1 cellular context compared by ENCODE assay signal in the genomic region with DNA sequence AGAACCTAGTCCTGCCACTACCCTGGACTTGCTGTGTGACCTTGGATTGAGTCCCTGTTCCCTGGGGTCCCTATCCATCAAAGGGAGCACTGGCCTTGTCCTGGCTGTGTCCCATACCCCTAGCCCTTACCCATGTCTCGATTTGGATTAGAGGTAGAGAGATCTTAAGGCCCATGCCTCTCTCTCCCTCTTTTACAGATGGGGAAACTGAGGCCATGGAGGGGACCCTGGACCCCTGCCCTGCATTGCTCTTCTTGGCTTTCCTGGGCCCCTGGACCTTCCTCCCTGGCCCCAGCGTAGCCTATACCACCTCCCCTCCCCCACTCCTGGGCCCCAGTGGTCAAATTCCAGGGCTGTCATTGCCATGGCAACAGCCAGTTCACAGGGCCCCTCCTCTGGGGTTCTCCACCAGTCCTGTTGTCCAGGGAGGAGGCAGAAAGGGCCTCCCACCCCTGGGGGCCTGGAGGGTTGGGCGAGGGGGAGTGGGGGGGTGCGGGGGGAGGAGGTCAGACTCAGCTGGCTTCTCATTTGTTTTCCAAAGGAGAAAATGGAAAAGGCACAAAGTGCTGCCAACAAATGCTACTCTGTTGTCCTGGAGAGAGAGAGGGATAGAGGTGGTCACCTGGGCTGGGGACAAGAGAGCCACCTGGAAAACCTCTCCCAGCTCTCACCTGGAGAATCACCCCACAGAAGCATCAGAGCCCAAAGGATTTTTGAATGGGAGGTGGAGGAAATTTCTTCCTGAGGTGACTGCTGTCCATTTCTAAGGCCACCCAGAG.
A peak's percentile ranks its signal among the peaks of the same experiment; 100 is the strongest.
TF ChIP-seq lines count a peak whose summit lies in the region.

No MANE protein-coding gene starts in this region.

TF ChIP-seq in HepG2, 621 proteins besides CTCF, POLR2A, EP300 and RAD21 (continued from another document and continues in another):
- TF ChIP-seq, protein P1, sequence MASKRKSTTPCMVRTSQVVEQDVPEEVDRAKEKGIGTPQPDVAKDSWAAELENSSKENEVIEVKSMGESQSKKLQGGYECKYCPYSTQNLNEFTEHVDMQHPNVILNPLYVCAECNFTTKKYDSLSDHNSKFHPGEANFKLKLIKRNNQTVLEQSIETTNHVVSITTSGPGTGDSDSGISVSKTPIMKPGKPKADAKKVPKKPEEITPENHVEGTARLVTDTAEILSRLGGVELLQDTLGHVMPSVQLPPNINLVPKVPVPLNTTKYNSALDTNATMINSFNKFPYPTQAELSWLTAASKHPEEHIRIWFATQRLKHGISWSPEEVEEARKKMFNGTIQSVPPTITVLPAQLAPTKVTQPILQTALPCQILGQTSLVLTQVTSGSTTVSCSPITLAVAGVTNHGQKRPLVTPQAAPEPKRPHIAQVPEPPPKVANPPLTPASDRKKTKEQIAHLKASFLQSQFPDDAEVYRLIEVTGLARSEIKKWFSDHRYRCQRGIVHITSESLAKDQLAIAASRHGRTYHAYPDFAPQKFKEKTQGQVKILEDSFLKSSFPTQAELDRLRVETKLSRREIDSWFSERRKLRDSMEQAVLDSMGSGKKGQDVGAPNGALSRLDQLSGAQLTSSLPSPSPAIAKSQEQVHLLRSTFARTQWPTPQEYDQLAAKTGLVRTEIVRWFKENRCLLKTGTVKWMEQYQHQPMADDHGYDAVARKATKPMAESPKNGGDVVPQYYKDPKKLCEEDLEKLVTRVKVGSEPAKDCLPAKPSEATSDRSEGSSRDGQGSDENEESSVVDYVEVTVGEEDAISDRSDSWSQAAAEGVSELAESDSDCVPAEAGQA (IDR thresholded peaks at IDR 0.05; ENCODE audit: low read depth): no peak
- TF ChIP-seq, protein P1 (CRISPR knock-in tag; IDR thresholded peaks at IDR 0.05; ENCODE audit: borderline replicate concordance): no peak
- TF ChIP-seq, protein P2, sequence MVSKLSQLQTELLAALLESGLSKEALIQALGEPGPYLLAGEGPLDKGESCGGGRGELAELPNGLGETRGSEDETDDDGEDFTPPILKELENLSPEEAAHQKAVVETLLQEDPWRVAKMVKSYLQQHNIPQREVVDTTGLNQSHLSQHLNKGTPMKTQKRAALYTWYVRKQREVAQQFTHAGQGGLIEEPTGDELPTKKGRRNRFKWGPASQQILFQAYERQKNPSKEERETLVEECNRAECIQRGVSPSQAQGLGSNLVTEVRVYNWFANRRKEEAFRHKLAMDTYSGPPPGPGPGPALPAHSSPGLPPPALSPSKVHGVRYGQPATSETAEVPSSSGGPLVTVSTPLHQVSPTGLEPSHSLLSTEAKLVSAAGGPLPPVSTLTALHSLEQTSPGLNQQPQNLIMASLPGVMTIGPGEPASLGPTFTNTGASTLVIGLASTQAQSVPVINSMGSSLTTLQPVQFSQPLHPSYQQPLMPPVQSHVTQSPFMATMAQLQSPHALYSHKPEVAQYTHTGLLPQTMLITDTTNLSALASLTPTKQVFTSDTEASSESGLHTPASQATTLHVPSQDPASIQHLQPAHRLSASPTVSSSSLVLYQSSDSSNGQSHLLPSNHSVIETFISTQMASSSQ (IDR thresholded peaks at IDR 0.05; ENCODE audit: low read depth): no peak; the same call in 1 of the 2 replicates
- TF ChIP-seq, protein P2 (CRISPR knock-in tag; IDR thresholded peaks at IDR 0.05; ENCODE audit: borderline replicate concordance): peak; percentile 38; the same call in 1 of the 2 replicates
- TF ChIP-seq SMAD9 (CRISPR knock-in tag; IDR thresholded peaks at IDR 0.05) (no peak; the same call in 1 of the 2 replicates), PTBP1 (IDR thresholded peaks at IDR 0.05; ENCODE audit: low read depth, low read length, poor library complexity, severe bottlenecking) (no peak), NR3C1 (CRISPR knock-in tag; IDR thresholded peaks at IDR 0.05) (no peak), ISX (CRISPR knock-in tag; conservative IDR thresholded peaks at IDR 0.05) (no peak), ELF4 (CRISPR knock-in tag; IDR thresholded peaks at IDR 0.05; ENCODE audit: borderline replicate concordance) (peak; percentile 72; the same call in 1 of the 2 replicates), SPEN (CRISPR knock-in tag; IDR thresholded peaks at IDR 0.05; ENCODE audit: low read depth) (peak; percentile 69; the same call in 1 of the 2 replicates), ZNF33A (CRISPR knock-in tag; IDR thresholded peaks at IDR 0.05; ENCODE audit: borderline replicate concordance) (no peak), NCOA2 (CRISPR knock-in tag; IDR thresholded peaks at IDR 0.05) (peak; percentile 74; the same call in 1 of the 2 replicates), ZNF530 (CRISPR knock-in tag; IDR thresholded peaks at IDR 0.05; ENCODE audit: low read depth) (no peak), ZNF720 (CRISPR knock-in tag; IDR thresholded peaks at IDR 0.05) (no peak), RAD51 (IDR thresholded peaks at IDR 0.05; ENCODE audit: borderline replicate concordance) (no peak), ZMYM3 (CRISPR knock-in tag; IDR thresholded peaks at IDR 0.05) (peak; percentile 83), KDM5A (IDR thresholded peaks at IDR 0.05; ENCODE audit: borderline replicate concordance, low read length) (peak; percentile 29; the same call in 1 of the 2 replicates), ZNF577 (CRISPR knock-in tag; IDR thresholded peaks at IDR 0.05; ENCODE audit: borderline replicate concordance, low read depth) (no peak), NFE2 (CRISPR knock-in tag; IDR thresholded peaks at IDR 0.05) (no peak), ZNF709 (CRISPR knock-in tag; IDR thresholded peaks at IDR 0.05) (peak; percentile 68; the same call in 1 of the 2 replicates), RFX1 (IDR thresholded peaks at IDR 0.05) (peak; percentile 87), ZNF335 (CRISPR knock-in tag; IDR thresholded peaks at IDR 0.05) (no peak), GATAD1 (CRISPR knock-in tag; IDR thresholded peaks at IDR 0.05) (no peak), PLRG1 (conservative IDR thresholded peaks at IDR 0.05) (no peak), CHD2 (IDR thresholded peaks at IDR 0.05; ENCODE audit: low read depth, low read length) (peak; percentile 72), ZNF746 (CRISPR knock-in tag; IDR thresholded peaks at IDR 0.05) (no peak; the same call in 1 of the 2 replicates), SRSF4 (IDR thresholded peaks at IDR 0.05; ENCODE audit: low read depth, low read length, poor library complexity, severe bottlenecking) (no peak), ZNF337 (CRISPR knock-in tag; IDR thresholded peaks at IDR 0.05; ENCODE audit: borderline replicate concordance, low read depth) (0 out of 2 replicates have a peak, but pooled peaks have one; percentile 40), ATRX (CRISPR knock-in tag; IDR thresholded peaks at IDR 0.05; ENCODE audit: borderline replicate concordance) (no peak), SRY (CRISPR knock-in tag; IDR thresholded peaks at IDR 0.05) (no peak)
- TF ChIP-seq, protein P3, sequence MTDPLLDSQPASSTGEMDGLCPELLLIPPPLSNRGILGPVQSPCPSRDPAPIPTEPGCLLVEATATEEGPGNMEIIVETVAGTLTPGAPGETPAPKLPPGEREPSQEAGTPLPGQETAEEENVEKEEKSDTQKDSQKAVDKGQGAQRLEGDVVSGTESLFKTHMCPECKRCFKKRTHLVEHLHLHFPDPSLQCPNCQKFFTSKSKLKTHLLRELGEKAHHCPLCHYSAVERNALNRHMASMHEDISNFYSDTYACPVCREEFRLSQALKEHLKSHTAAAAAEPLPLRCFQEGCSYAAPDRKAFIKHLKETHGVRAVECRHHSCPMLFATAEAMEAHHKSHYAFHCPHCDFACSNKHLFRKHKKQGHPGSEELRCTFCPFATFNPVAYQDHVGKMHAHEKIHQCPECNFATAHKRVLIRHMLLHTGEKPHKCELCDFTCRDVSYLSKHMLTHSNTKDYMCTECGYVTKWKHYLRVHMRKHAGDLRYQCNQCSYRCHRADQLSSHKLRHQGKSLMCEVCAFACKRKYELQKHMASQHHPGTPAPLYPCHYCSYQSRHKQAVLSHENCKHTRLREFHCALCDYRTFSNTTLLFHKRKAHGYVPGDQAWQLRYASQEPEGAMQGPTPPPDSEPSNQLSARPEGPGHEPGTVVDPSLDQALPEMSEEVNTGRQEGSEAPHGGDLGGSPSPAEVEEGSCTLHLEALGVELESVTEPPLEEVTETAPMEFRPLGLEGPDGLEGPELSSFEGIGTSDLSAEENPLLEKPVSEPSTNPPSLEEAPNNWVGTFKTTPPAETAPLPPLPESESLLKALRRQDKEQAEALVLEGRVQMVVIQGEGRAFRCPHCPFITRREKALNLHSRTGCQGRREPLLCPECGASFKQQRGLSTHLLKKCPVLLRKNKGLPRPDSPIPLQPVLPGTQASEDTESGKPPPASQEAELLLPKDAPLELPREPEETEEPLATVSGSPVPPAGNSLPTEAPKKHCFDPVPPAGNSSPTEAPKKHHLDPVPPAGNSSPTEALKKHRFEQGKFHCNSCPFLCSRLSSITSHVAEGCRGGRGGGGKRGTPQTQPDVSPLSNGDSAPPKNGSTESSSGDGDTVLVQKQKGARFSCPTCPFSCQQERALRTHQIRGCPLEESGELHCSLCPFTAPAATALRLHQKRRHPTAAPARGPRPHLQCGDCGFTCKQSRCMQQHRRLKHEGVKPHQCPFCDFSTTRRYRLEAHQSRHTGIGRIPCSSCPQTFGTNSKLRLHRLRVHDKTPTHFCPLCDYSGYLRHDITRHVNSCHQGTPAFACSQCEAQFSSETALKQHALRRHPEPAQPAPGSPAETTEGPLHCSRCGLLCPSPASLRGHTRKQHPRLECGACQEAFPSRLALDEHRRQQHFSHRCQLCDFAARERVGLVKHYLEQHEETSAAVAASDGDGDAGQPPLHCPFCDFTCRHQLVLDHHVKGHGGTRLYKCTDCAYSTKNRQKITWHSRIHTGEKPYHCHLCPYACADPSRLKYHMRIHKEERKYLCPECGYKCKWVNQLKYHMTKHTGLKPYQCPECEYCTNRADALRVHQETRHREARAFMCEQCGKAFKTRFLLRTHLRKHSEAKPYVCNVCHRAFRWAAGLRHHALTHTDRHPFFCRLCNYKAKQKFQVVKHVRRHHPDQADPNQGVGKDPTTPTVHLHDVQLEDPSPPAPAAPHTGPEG (CRISPR knock-in tag; IDR thresholded peaks at IDR 0.05): no peak
- TF ChIP-seq, protein P4, sequence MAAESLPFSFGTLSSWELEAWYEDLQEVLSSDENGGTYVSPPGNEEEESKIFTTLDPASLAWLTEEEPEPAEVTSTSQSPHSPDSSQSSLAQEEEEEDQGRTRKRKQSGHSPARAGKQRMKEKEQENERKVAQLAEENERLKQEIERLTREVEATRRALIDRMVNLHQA (CRISPR knock-in tag; IDR thresholded peaks at IDR 0.05): no peak
- TF ChIP-seq, protein P5, sequence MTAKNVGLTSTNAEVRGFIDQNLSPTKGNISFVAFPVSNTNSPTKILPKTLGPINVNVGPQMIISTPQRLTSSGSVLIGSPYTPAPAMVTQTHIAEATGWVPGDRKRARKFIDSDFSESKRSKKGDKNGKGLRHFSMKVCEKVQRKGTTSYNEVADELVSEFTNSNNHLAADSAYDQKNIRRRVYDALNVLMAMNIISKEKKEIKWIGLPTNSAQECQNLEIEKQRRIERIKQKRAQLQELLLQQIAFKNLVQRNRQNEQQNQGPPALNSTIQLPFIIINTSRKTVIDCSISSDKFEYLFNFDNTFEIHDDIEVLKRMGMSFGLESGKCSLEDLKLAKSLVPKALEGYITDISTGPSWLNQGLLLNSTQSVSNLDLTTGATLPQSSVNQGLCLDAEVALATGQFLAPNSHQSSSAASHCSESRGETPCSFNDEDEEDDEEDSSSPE (CRISPR knock-in tag; IDR thresholded peaks at IDR 0.05): peak; percentile 34; the same call in 1 of the 2 replicates
- TF ChIP-seq, protein P6, sequence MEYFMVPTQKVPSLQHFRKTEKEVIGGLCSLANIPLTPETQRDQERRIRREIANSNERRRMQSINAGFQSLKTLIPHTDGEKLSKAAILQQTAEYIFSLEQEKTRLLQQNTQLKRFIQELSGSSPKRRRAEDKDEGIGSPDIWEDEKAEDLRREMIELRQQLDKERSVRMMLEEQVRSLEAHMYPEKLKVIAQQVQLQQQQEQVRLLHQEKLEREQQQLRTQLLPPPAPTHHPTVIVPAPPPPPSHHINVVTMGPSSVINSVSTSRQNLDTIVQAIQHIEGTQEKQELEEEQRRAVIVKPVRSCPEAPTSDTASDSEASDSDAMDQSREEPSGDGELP (IDR thresholded peaks at IDR 0.05; ENCODE audit: borderline replicate concordance, low read depth): peak; percentile 60; the same call in 1 of the 2 replicates
- TF ChIP-seq, protein P7, sequence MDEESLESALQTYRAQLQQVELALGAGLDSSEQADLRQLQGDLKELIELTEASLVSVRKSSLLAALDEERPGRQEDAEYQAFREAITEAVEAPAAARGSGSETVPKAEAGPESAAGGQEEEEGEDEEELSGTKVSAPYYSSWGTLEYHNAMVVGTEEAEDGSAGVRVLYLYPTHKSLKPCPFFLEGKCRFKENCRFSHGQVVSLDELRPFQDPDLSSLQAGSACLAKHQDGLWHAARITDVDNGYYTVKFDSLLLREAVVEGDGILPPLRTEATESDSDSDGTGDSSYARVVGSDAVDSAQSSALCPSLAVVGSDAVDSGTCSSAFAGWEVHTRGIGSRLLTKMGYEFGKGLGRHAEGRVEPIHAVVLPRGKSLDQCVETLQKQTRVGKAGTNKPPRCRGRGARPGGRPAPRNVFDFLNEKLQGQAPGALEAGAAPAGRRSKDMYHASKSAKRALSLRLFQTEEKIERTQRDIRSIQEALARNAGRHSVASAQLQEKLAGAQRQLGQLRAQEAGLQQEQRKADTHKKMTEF (CRISPR knock-in tag; IDR thresholded peaks at IDR 0.05): peak; percentile 51
